In genomic region chr17:17677299-17678040, GRCh38 we compare ENCODE assay signal across 1 cellular context.
A peak's percentile ranks its signal among the peaks of the same experiment; 100 is the strongest.
TF ChIP-seq lines count a peak whose summit lies in the region.

No MANE protein-coding gene starts in this region.

TF ChIP-seq in HepG2, 621 proteins besides CTCF, POLR2A, EP300 and RAD21 (continued from another document):
- no peak for TF ChIP-seq ATF6 (CRISPR knock-in tag; conservative IDR thresholded peaks at IDR 0.05)
- TF ChIP-seq IRX3 (CRISPR knock-in tag; IDR thresholded peaks at IDR 0.05; ENCODE audit: borderline replicate concordance, low read depth), result no peak
- peak; percentile 67 for TF ChIP-seq ZMYM3 (CRISPR knock-in tag; IDR thresholded peaks at IDR 0.05)
- no peak for TF ChIP-seq ZNF766 (CRISPR knock-in tag; IDR thresholded peaks at IDR 0.05; ENCODE audit: borderline replicate concordance)
- TF ChIP-seq ZNF768 (CRISPR knock-in tag; IDR thresholded peaks at IDR 0.05), result peak; percentile 91
- TF ChIP-seq ZFP36 (IDR thresholded peaks at IDR 0.05; ENCODE audit: borderline replicate concordance, low read depth, low read length, partially characterized antibody), result peak; percentile 65
- no peak for TF ChIP-seq IRF1 (CRISPR knock-in tag; IDR thresholded peaks at IDR 0.05; ENCODE audit: low read depth)
- no peak for TF ChIP-seq LCORL (IDR thresholded peaks at IDR 0.05)
- no peak for TF ChIP-seq LCORL (CRISPR knock-in tag; IDR thresholded peaks at IDR 0.05)
